8 cellular contexts compared by ENCODE assay signal in genomic region chr3:149245738-149246451, GRCh38. TPM values are rescaled to one million over a fixed set of nuclear protein-coding genes. Genes with fewer than 3 reads are reported as not detected.
DNase-seq lines count a peak whose midpoint lies in the region; ATAC-seq and FAIRE-seq lines count a peak whose summit lies in the region.

No MANE protein-coding gene starts in this region.

- H3K27me3 ChIP-seq in BLaER1, result no peaks in the 10 kb centered on the region

- peak; percentile 86 for ATAC-seq in HG03159 (IDR thresholded peaks at IDR 0.05; ENCODE audit: unreplicated experiment)
- ATAC-seq in stimulated activated naive CD8-positive, alpha-beta T cell treated with anti-CD3 and anti-CD28 coated beads, Interleukin-15, amount 100 ng/mL, for 72 hours, result peak; percentile 73

- peak overlapping the region in 1 of 2 donors; percentile 12 for H3K27ac Mint-ChIP-seq in stimulated activated naive CD8-positive, alpha-beta T cell treated with anti-CD3 and anti-CD28 coated beads, Interleukin-15, amount 100 ng/mL, for 72 hours

- peak; percentile 96 for FAIRE-seq in GM19239 (lab: Jason Lieb, UNC)

- H4K20me1 ChIP-seq in BLaER1, result no peaks in the 10 kb centered on the region

- H3K4me2 ChIP-seq in BLaER1, result peak overlapping the region; percentile 73

- no peaks in the 10 kb centered on the region for H3K27me3 Mint-ChIP-seq in stimulated activated naive CD8-positive, alpha-beta T cell treated with anti-CD3 and anti-CD28 coated beads, Interleukin-15, amount 100 ng/mL, for 72 hours

- H3K27ac ChIP-seq in BLaER1, result peak overlapping the region; percentile 48; the same call in 1 of the 2 replicates

- H3K9me3 Mint-ChIP-seq in stimulated activated naive CD8-positive, alpha-beta T cell treated with anti-CD3 and anti-CD28 coated beads, Interleukin-15, amount 100 ng/mL, for 72 hours, result no peaks in the 10 kb centered on the region

- in situ Hi-C loops in SK-MEL-5 (cut with HindIII; ENCODE audit: low pct_unique_long_range_greater_than_20kb, low sequenced_read_pairs), result no loop called here

- H3K9ac ChIP-seq in BLaER1, result no peak overlapping the region

- no peaks in the 10 kb centered on the region for H3K36me3 ChIP-seq in BLaER1

- H3K9me3 ChIP-seq in BLaER1, result no peaks in the 10 kb centered on the region

- peaks cover 37% of the 10 kb centered on the region for H3K4me1 Mint-ChIP-seq in stimulated activated naive CD8-positive, alpha-beta T cell treated with anti-CD3 and anti-CD28 coated beads, Interleukin-15, amount 100 ng/mL, for 72 hours

- peaks cover 44% of the 10 kb centered on the region for H3K4me1 ChIP-seq in BLaER1

- H3K4me3 ChIP-seq in BLaER1, result no peak overlapping the region

- DNase-seq in GM19239 (ENCODE audit: insufficient read length, low spot score) (peak; percentile 9), SK-MEL-5 (ENCODE audit: low read depth, low spot score) (peak; percentile 12), glomerular visceral epithelial cell (ENCODE audit: extremely low spot score) (peak; percentile 42), NCI-H1436 (lab: John Stamatoyannopoulos, UW) (no peak)
- DNase-seq in stimulated activated naive CD8-positive, alpha-beta T cell treated with anti-CD3 and anti-CD28 coated beads, Interleukin-15, amount 100 ng/mL, for 72 hours, result no peak
- DNase-seq in stimulated activated CD4-positive, alpha-beta T cell treated with anti-CD3 and anti-CD28 coated beads, Interleukin-12 subunit alpha, Interleukin-12 subunit beta, amount 100 ng/mL, for 4 hours, result no peak

- H3K4me3 Mint-ChIP-seq in stimulated activated naive CD8-positive, alpha-beta T cell treated with anti-CD3 and anti-CD28 coated beads, Interleukin-15, amount 100 ng/mL, for 72 hours, result peak overlapping the region; percentile 46 to 51

RNA-seq across cellular contexts. Expression of gene CP, which starts 24.3 kb away (rescaled TPM):
- total RNA-seq in SK-MEL-5 (2014; rRNA removed; shearing (Covaris generic)), result 0.43 and 0.53 TPM in 2 replicates
- polyA plus RNA-seq in SK-MEL-5 (2015; cell fraction: cytosol; rRNA removed), result 0.09 and 3.0 TPM in 2 replicates
- 0.38 and 12.2 TPM in 2 replicates for polyA plus RNA-seq in SK-MEL-5 (2015; cell fraction: nucleus; rRNA removed)

Comparison
In these comparisons a context has a peak if more than half of its experiments do, and no peak if none do; other contexts are left out.
1. DNase-seq: peak in GM19239 (single experiment), SK-MEL-5 (single experiment) and glomerular visceral epithelial cell (single experiment); none in stimulated activated naive CD8-positive, alpha-beta T cell treated with anti-CD3 and anti-CD28 coated beads, Interleukin-15, amount 100 ng/mL, for 72 hours (0 of 2), stimulated activated CD4-positive, alpha-beta T cell treated with anti-CD3 and anti-CD28 coated beads, Interleukin-12 subunit alpha, Interleukin-12 subunit beta, amount 100 ng/mL, for 4 hours (single experiment) and NCI-H1436 (single experiment).